ENCODE assay signal across 8 cellular contexts in the genomic region with DNA sequence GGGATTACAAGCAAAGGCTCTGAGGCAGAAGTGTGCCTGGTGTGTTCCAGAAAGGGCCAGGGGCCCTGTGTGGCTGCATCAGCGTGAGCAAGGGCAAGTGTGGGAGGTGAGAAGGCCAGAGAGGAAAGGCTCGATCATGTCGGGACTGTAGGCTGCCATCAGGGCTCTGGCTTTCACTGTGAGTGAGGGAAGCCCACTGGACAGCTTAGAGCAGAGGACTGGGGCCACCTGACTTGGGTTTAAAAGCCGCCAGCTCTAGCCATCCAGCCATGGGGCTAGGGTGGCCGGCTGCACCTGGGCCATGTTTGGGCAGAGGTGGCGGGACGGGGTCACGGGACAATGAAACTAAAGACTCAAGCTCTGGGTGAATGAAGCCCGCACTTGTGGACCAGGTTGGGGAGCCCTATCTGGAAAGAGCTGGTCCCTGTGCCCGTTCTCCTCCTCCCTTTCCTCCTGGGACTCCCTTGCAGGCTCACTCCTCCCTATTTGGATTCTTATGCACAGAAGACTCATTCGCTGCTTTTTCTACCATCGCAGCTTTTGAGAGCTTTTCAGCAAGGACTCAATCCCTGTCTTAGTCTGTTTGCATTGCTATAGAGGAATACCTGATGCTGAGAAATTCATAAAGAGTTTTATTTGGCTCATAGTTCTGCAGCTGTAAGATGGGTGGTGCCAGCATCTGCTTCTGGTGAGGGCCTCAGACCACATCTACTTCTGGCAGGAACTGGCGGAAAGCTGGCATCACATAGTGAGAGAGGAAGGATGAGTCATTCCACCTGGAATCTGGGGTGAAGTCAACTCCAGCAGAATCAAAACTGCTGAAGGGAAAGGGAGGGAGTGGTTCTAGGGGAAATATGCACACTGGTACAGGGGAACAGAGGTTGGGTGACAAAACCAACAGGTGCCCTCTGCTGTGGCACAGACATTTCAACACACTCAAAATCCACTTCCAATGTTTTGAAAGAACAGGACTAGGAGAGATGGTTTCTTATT. TPM values are rescaled to one million over a fixed set of nuclear protein-coding genes. Genes with fewer than 3 reads are reported as not detected.
A peak's percentile ranks its signal among the peaks of the same experiment; 100 is the strongest.
DNase-seq lines count a peak whose midpoint lies in the region; ATAC-seq and TF ChIP-seq lines count a peak whose summit lies in the region.
"Had no signal": no experiment of that assay in that cellular context is flagged by ENCODE, and none has a peak within 500 bp of the region (broad histone marks: within the 10 kb centered on the region; RNA-seq: fewer than 3 reads in every experiment).

No MANE protein-coding gene starts in this region.

- H3K36me3 ChIP-seq in RWPE2 (ENCODE audit: low read depth), result no peaks in the 10 kb centered on the region
- H3K36me3 ChIP-seq in kidney epithelial cell (ENCODE audit: control insufficient read depth, insufficient read depth, low read length), result no peaks in the 10 kb centered on the region

- H3K4me3 ChIP-seq in RWPE2 (ENCODE audit: severe bottlenecking) (no peak overlapping the region), kidney epithelial cell (ENCODE audit: low read depth, low read length) (no peak overlapping the region)

- peak; percentile 82 for ATAC-seq in RWPE2 (ENCODE audit: low read depth)
- ATAC-seq in sciatic nerve, result no peak

- intact Hi-C loops in sciatic nerve (cut with DNase I), result no loop called here

- peak overlapping the region; percentile 89 for H3K27ac ChIP-seq in RWPE2 (ENCODE audit: poor library complexity, severe bottlenecking)

- DNase-seq in EH (ENCODE audit: low read depth) (peak; percentile 64), RWPE2 (ENCODE audit: low spot score) (peak; percentile 77), kidney epithelial cell (ENCODE audit: low read depth) (peak; percentile 54), midbrain (lab: John Stamatoyannopoulos, UW) (no peak), sciatic nerve (ENCODE audit: low spot score) (no peak)
- DNase-seq in effector CD4-positive, alpha-beta T cell, result no peak
- DNase-seq: activated CD4-positive, alpha-beta T cell treated with anti-CD3 and anti-CD28 coated beads, Interleukin-2, amount 50 U/mL, for 1 hour; nephron progenitor cell had no signal

- TF ChIP-seq CTCF in RWPE2 (IDR thresholded peaks at IDR 0.05; ENCODE audit: poor library complexity, severe bottlenecking), result no peak
- no peak for TF ChIP-seq CTCF in kidney epithelial cell (IDR thresholded peaks at IDR 0.05; ENCODE audit: insufficient read depth, low read length, poor library complexity, severe bottlenecking)

- no peaks in the 10 kb centered on the region for H3K27me3 ChIP-seq in RWPE2 (ENCODE audit: insufficient read depth, poor library complexity, severe bottlenecking)
- no peaks in the 10 kb centered on the region for H3K27me3 ChIP-seq in kidney epithelial cell (ENCODE audit: control insufficient read depth, insufficient read depth, low read length)

- H3K9me3 ChIP-seq in RWPE2 (ENCODE audit: severe bottlenecking), result no peaks in the 10 kb centered on the region

- H3K4me1 ChIP-seq in RWPE2 (ENCODE audit: insufficient read depth, poor library complexity, severe bottlenecking), result peaks cover 33% of the 10 kb centered on the region

RNA-seq across cellular contexts. Expression of a gene that starts 15.3 kb away (rescaled TPM):
- total RNA-seq in kidney epithelial cell (not detected in 2 replicates), sciatic nerve (not detected)

RNA-seq across cellular contexts. Expression of a gene that starts 18.8 kb away (rescaled TPM):
- not detected in 2 replicates for total RNA-seq in kidney epithelial cell
- total RNA-seq in sciatic nerve, result not detected

RNA-seq across cellular contexts. Expression of a gene that starts 49.6 kb away (rescaled TPM):
- total RNA-seq in kidney epithelial cell (not detected in 2 replicates), sciatic nerve (not detected)

RNA-seq across cellular contexts. Expression of a gene that starts 56.3 kb away (rescaled TPM):
- total RNA-seq in kidney epithelial cell, result 14.6 and 16.7 TPM in 2 replicates
- total RNA-seq in sciatic nerve, result 25.2 TPM

RNA-seq across cellular contexts. Expression of a gene that starts 57.1 kb away (rescaled TPM):
- total RNA-seq in kidney epithelial cell (39.2 and 47.0 TPM in 2 replicates), sciatic nerve (50.4 TPM)

Comparison
In these comparisons a context has a peak if more than half of its experiments do, and no peak if none do; other contexts are left out.
1. DNase-seq: peak in EH (single experiment), RWPE2 (single experiment) and kidney epithelial cell (single experiment); none in midbrain (single experiment), effector CD4-positive, alpha-beta T cell (single experiment) and sciatic nerve (single experiment).